In genomic region chr5:4518924-4519660, GRCh38 we compare ENCODE assay signal across 19 cellular contexts.
"Had no signal": no experiment of that assay in that cellular context is flagged by ENCODE, and none has a peak within 500 bp of the region (broad histone marks: within the 10 kb centered on the region; RNA-seq: fewer than 3 reads in every experiment).

No MANE protein-coding gene starts in this region.

- H3K4me1 Mint-ChIP-seq: activated CD8-positive, alpha-beta memory T cell treated with anti-CD3 and anti-CD28 coated beads, Interleukin-2, amount 10 ng/mL, durations not matched to agents 7 days and 5 days; activated naive CD8-positive, alpha-beta T cell treated with anti-CD3 and anti-CD28 coated beads, Interleukin-2, amount 10 ng/mL, durations not matched to agents 7 days and 5 days; nephron had no signal

- H3K9me3 ChIP-seq: breast epithelium, ovary, upper lobe of left lung had no signal

- H3K27ac ChIP-seq: breast epithelium, dorsolateral prefrontal cortex, hepatocyte, ovary, upper lobe of left lung had no signal

- H3K36me3 Mint-ChIP-seq: activated CD8-positive, alpha-beta memory T cell treated with anti-CD3 and anti-CD28 coated beads, Interleukin-2, amount 10 ng/mL, durations not matched to agents 7 days and 5 days; activated naive CD8-positive, alpha-beta T cell treated with anti-CD3 and anti-CD28 coated beads, Interleukin-2, amount 10 ng/mL, durations not matched to agents 7 days and 5 days had no signal

- H3K27me3 Mint-ChIP-seq: activated CD8-positive, alpha-beta memory T cell treated with anti-CD3 and anti-CD28 coated beads, Interleukin-2, amount 10 ng/mL, durations not matched to agents 7 days and 5 days; activated naive CD8-positive, alpha-beta T cell treated with anti-CD3 and anti-CD28 coated beads, Interleukin-2, amount 10 ng/mL, durations not matched to agents 7 days and 5 days; stimulated activated naive CD8-positive, alpha-beta T cell treated with anti-CD3 and anti-CD28 coated beads, Interleukin-15, Interleukin-2, amounts not matched to agents 100 ng/mL and 50 ng/mL, for 24 hours had no signal

- H3K4me3 Mint-ChIP-seq: activated CD8-positive, alpha-beta memory T cell treated with anti-CD3 and anti-CD28 coated beads, Interleukin-2, amount 10 ng/mL, durations not matched to agents 7 days and 5 days; activated naive CD8-positive, alpha-beta T cell treated with anti-CD3 and anti-CD28 coated beads, Interleukin-2, amount 10 ng/mL, durations not matched to agents 7 days and 5 days; nephron; stimulated activated naive CD8-positive, alpha-beta T cell treated with anti-CD3 and anti-CD28 coated beads, Interleukin-15, Interleukin-2, amounts not matched to agents 100 ng/mL and 50 ng/mL, for 24 hours had no signal

- H3K9me3 Mint-ChIP-seq: activated naive CD8-positive, alpha-beta T cell treated with anti-CD3 and anti-CD28 coated beads, Interleukin-2, amount 10 ng/mL, durations not matched to agents 7 days and 5 days; nephron had no signal

- H3K27ac Mint-ChIP-seq: activated CD8-positive, alpha-beta memory T cell treated with anti-CD3 and anti-CD28 coated beads, Interleukin-2, amount 10 ng/mL, durations not matched to agents 7 days and 5 days; activated naive CD8-positive, alpha-beta T cell treated with anti-CD3 and anti-CD28 coated beads, Interleukin-2, amount 10 ng/mL, durations not matched to agents 7 days and 5 days; nephron; stimulated activated naive CD8-positive, alpha-beta T cell treated with anti-CD3 and anti-CD28 coated beads, Interleukin-15, Interleukin-2, amounts not matched to agents 100 ng/mL and 50 ng/mL, for 24 hours had no signal

- H3K4me2 ChIP-seq: hepatocyte had no signal

- DNase-seq: activated CD4-positive, alpha-beta T cell treated with anti-CD3 and anti-CD28 coated beads, Interleukin-2, amount 50 U/mL, for 48 hours; activated CD4-positive, CD25-positive, alpha-beta regulatory T cell treated with anti-CD3 and anti-CD28 coated beads, Interleukin-2, amount 50 U/mL, for 72 hours; activated CD8-positive, alpha-beta memory T cell treated with anti-CD3 and anti-CD28 coated beads, Interleukin-2, amount 10 ng/mL, durations not matched to agents 7 days and 5 days; activated gamma-delta T cell treated with Interleukin-2 at 50 U/mL for 16 hours; activated naive CD8-positive, alpha-beta T cell treated with anti-CD3 and anti-CD28 coated beads, Interleukin-2, amount 10 ng/mL, durations not matched to agents 7 days and 5 days; activated T-cell treated with anti-CD3 and anti-CD28 coated beads, Interleukin-2, amount 50 U/mL, for 48 hours; aorta; dorsolateral prefrontal cortex; kidney; left ventricle myocardium superior; mesenchymal stem cell; ovary; stimulated activated CD4-positive, alpha-beta T cell treated with anti-CD3 and anti-CD28 coated beads, Interleukin-12 subunit alpha, Interleukin-12 subunit beta, amount 100 ng/mL, for 4 hours; stimulated activated CD4-positive, alpha-beta T cell treated with anti-CD3 and anti-CD28 coated beads, Interleukin-4, amount 100 ng/mL, for 1 hour; upper lobe of left lung had no signal

- H3K4me1 ChIP-seq: breast epithelium, upper lobe of left lung had no signal

- H3K27me3 ChIP-seq: breast epithelium, hepatocyte, ovary, upper lobe of left lung had no signal

- H2AFZ ChIP-seq: hepatocyte had no signal

- H3K79me2 ChIP-seq: hepatocyte had no signal
